8 cellular contexts compared by ENCODE assay signal in genomic region chr19:49876422-49877019, GRCh38. TPM values are rescaled to one million over a fixed set of nuclear protein-coding genes. Genes with fewer than 3 reads are reported as not detected.
A peak's percentile ranks its signal among the peaks of the same experiment; 100 is the strongest.
DNase-seq lines count a peak whose midpoint lies in the region; ATAC-seq, FAIRE-seq and TF ChIP-seq lines count a peak whose summit lies in the region.

No MANE protein-coding gene starts in this region.

- H3K36me3 ChIP-seq in left ventricle myocardium inferior = peaks cover 31% of the 10 kb centered on the region
- H3K36me3 ChIP-seq in psoas muscle (ENCODE audit: insufficient read depth in 1 of 2, low read depth in 1 of 2) = peaks cover 0 to 48% of the 10 kb centered on the region in 2 donors

- H3K9me3 ChIP-seq in left ventricle myocardium inferior (replicated peaks) (no peaks in the 10 kb centered on the region), psoas muscle (no peaks in the 10 kb centered on the region)

- TF ChIP-seq CTCF in left ventricle myocardium inferior (IDR thresholded peaks at IDR 0.05; ENCODE audit: borderline replicate concordance) = no peak
- no peak for TF ChIP-seq CTCF in psoas muscle (IDR thresholded peaks at IDR 0.05)

- no peaks in the 10 kb centered on the region for H3K27me3 ChIP-seq in left ventricle myocardium inferior (ENCODE audit: low read depth)
- H3K27me3 ChIP-seq in psoas muscle (ENCODE audit: insufficient read depth in 3 of 3, low read length in 2 of 3) = no peaks in the 10 kb centered on the region

- intact Hi-C loops in left ventricle myocardium inferior (cut with micrococcal nuclease) (no loop called here), psoas muscle (cut with DNase I) (loop anchor here in 1 of 2 donors (5.0 kb wide), 1 partner anchor 379 kb away; the partner anchor contains the start of gene RPS11)

- FAIRE-seq in GM12891 (lab: Jason Lieb, UNC) (peak; percentile 100), urothelium cell line (lab: Jason Lieb, UNC) (peak; percentile 92)

- peak overlapping the region; percentile 99 for H3K27ac ChIP-seq in left ventricle myocardium inferior (replicated peaks)
- peak overlapping the region; percentile 92 for H3K27ac ChIP-seq in psoas muscle

- WGBS in psoas muscle, 3 donors = 0 to 1% (median 0%) methylated on average over 46 of the region's 46 CpGs

- DNase-seq in GM12891 (ENCODE audit: insufficient read length, low spot score) (peak; percentile 66), NCI-H1436 treated with DMSO at 0.1 percent for 48 hours (lab: John Stamatoyannopoulos, UW) (peak; percentile 99), SW480 (ENCODE audit: low spot score) (peak; percentile 100), amniotic epithelial cell (ENCODE audit: low read depth) (peak; percentile 99), left ventricle myocardium inferior (peak; percentile 97), psoas muscle (peak; percentile 98 to 99), urothelium cell line (ENCODE audit: low spot score) (peak; percentile 86)

- H3K4me1 ChIP-seq in left ventricle myocardium inferior (peaks cover 44% of the 10 kb centered on the region), psoas muscle (peaks cover 35% of the 10 kb centered on the region)

- TF ChIP-seq POLR2A in GM12891 (IDR thresholded peaks at IDR 0.05; ENCODE audit: low read depth, low read length) = peak; percentile 70

- H3K4me3 ChIP-seq in left ventricle myocardium inferior (peak overlapping the region; percentile 94), psoas muscle (peak overlapping the region; percentile 69)

- ATAC-seq in HG02798 (IDR thresholded peaks at IDR 0.05; ENCODE audit: poor library complexity, unreplicated experiment) (peak; percentile 53), psoas muscle (peak; percentile 76 to 80 (median 78))

TF ChIP-seq in GM12891, 5 proteins besides CTCF, POLR2A, EP300 and RAD21:
- no peak for TF ChIP-seq POU2F2 (IDR thresholded peaks at IDR 0.05; ENCODE audit: low read depth, low read length)
- TF ChIP-seq POLR2AphosphoS5 (IDR thresholded peaks at IDR 0.05; ENCODE audit: low read depth, low read length) = peak; percentile 50
- no peak; the same call in 1 of the 2 replicates for TF ChIP-seq TAF1 (IDR thresholded peaks at IDR 0.05; ENCODE audit: low read depth, low read length)
- TF ChIP-seq PAX5 (IDR thresholded peaks at IDR 0.05; ENCODE audit: insufficient read depth, low read length, severe bottlenecking) = no peak

RNA-seq across cellular contexts. Expression of gene AKT1S1, which starts 0.6 kb away (rescaled TPM):
- polyA plus RNA-seq in GM12891 (2012; ENCODE audit: low read depth, missing spikeins) = 14.6 TPM
- total RNA-seq in left ventricle myocardium inferior = 36.0 TPM
- 10 to 100 TPM; 56.0 to 82.8 (median 57.2) TPM for total RNA-seq in psoas muscle
- polyA plus RNA-seq in psoas muscle = 100 to 1,000 TPM in 1 of 3 donors, 10 to 100 TPM in 2; 48.0 to 103 (median 76.0) TPM

RNA-seq across cellular contexts. Expression of gene TBC1D17, which starts 1.0 kb away (rescaled TPM):
- polyA plus RNA-seq in GM12891 (2012; ENCODE audit: low read depth, missing spikeins) = 29.6 TPM
- 47.5 TPM for total RNA-seq in left ventricle myocardium inferior
- total RNA-seq in psoas muscle = 100 to 1,000 TPM in 2 of 4 donors, 10 to 100 TPM in 2; 81.8 to 107 (median 94.8) TPM
- polyA plus RNA-seq in psoas muscle = 10 to 100 TPM; 36.3 to 62.0 (median 52.6) TPM

RNA-seq across cellular contexts. Expression of gene PNKP, which starts 9.1 kb away (rescaled TPM):
- 35.2 TPM for polyA plus RNA-seq in GM12891 (2012; ENCODE audit: low read depth, missing spikeins)
- total RNA-seq in left ventricle myocardium inferior (45.1 TPM), psoas muscle (10 to 100 TPM; 20.6 to 28.2 (median 23.9) TPM)
- 10 to 100 TPM; 16.7 to 31.9 (median 18.2) TPM for polyA plus RNA-seq in psoas muscle

RNA-seq across cellular contexts. Expression of gene IL4I1, which starts 20.2 kb away (rescaled TPM):
- 30.1 TPM for polyA plus RNA-seq in GM12891 (2012; ENCODE audit: low read depth, missing spikeins)
- total RNA-seq in left ventricle myocardium inferior (not detected), psoas muscle (1 to 10 TPM in 1 of 4 donors, under 1 TPM in 3; 0.21 to 3.3 (median 0.46) TPM)
- polyA plus RNA-seq in psoas muscle = under 1 TPM; 0.05 to 0.46 (median 0.27) TPM

RNA-seq across cellular contexts. Expression of gene PTOV1, which starts 25.6 kb away (rescaled TPM):
- 50.1 TPM for polyA plus RNA-seq in GM12891 (2012; ENCODE audit: low read depth, missing spikeins)
- total RNA-seq in left ventricle myocardium inferior (104 TPM), psoas muscle (100 to 1,000 TPM in 3 of 4 donors, 10 to 100 TPM in 1; 93.2 to 189 (median 151) TPM)
- 100 to 1,000 TPM in 2 of 3 donors, 10 to 100 TPM in 1; 72.1 to 122 (median 106) TPM for polyA plus RNA-seq in psoas muscle

Comparison
In these comparisons a context has a peak if more than half of its experiments do, and no peak if none do; other contexts are left out.
1. Peak in every context shown above with its lines: DNase-seq, ATAC-seq, H3K4me3 ChIP-seq and H3K27ac ChIP-seq.